1 cellular context compared by ENCODE assay signal in the genomic region with DNA sequence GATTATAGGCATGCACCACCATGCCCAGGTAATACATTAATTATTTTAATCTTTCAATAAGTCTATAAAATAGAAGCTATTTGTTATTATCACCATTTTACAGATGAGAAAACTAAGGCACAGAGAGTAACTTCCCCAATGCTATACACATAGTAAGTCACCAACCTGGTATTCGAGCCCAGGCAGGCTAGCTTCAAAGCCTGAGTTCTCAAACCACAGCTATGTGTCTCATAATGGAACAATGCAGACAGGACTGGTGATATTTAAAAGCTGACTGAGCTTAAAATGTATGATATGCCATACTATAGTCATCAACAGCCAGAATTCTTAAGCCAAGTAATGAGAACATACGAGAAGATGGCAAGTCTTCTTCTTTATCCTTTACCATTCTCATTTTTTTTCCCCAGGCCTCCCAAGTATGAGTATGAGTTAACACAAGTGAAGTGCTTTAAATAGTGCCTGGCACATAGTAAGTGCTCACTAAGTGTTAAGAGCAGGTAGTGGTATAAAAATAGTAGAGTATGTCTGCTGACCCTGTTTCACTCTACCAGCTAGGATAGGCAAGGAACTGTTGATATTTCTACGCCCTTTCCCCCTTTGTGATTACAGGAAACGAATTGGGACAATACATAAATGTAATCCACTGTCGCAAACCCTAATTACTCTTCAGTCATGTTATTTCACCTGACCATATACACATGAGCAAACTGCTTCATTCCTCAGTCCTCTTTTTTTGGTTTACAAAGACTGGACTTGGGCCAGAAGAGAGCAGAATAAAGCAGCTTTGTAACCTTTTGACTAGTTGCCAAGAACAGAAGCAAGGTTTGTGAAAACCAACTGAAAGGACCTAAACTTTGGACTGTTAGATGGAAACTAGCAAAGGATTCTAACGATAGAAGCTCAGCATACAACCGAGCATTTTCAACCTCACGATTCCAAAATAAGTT.
TF ChIP-seq lines count a peak whose summit lies in the region.

No MANE protein-coding gene starts in this region.

TF ChIP-seq in liver, 16 proteins besides CTCF, POLR2A, EP300 and RAD21 (continued from another document):
- TF ChIP-seq, protein P1, sequence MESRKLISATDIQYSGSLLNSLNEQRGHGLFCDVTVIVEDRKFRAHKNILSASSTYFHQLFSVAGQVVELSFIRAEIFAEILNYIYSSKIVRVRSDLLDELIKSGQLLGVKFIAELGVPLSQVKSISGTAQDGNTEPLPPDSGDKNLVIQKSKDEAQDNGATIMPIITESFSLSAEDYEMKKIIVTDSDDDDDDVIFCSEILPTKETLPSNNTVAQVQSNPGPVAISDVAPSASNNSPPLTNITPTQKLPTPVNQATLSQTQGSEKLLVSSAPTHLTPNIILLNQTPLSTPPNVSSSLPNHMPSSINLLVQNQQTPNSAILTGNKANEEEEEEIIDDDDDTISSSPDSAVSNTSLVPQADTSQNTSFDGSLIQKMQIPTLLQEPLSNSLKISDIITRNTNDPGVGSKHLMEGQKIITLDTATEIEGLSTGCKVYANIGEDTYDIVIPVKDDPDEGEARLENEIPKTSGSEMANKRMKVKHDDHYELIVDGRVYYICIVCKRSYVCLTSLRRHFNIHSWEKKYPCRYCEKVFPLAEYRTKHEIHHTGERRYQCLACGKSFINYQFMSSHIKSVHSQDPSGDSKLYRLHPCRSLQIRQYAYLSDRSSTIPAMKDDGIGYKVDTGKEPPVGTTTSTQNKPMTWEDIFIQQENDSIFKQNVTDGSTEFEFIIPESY (IDR thresholded peaks at IDR 0.05): no peak
- TF ChIP-seq HNF4A (conservative IDR thresholded peaks at IDR 0.05) (peak; percentile 69 to 88), EGR1 (IDR thresholded peaks at IDR 0.05; ENCODE audit: low read depth in 2 of 2) (no peak)
- TF ChIP-seq, protein P2, sequence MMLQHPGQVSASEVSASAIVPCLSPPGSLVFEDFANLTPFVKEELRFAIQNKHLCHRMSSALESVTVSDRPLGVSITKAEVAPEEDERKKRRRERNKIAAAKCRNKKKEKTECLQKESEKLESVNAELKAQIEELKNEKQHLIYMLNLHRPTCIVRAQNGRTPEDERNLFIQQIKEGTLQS (IDR thresholded peaks at IDR 0.05): peak; percentile 25
